In genomic region chr12:112900298-112901145, GRCh38 we compare ENCODE assay signal across 8 cellular contexts. TPM values are rescaled to one million over a fixed set of nuclear protein-coding genes. Genes with fewer than 3 reads are reported as not detected.
DNase-seq lines count a peak whose midpoint lies in the region; ATAC-seq, FAIRE-seq and TF ChIP-seq lines count a peak whose summit lies in the region.

No MANE protein-coding gene starts in this region.

- peak; percentile 11 for DNase-seq in DMS79 treated with DMSO at 0.1 percent for 48 hours (lab: John Stamatoyannopoulos, UW)
- DNase-seq in DMS79 (lab: John Stamatoyannopoulos, UW) = no peak
- DNase-seq in KBM-7 = peak; percentile 73
- DNase-seq in RKO (ENCODE audit: low spot score) = peak; percentile 70
- DNase-seq in astrocyte of the cerebellum (ENCODE audit: low read depth) = no peak
- DNase-seq in kidney = no peak
- peak in 4 of 6 experiments; percentile 4 to 41 (median 14) for DNase-seq in stimulated activated naive CD4-positive, alpha-beta T cell (lab: John Stamatoyannopoulos, UW)

- no peak overlapping the region for H3K4me3 ChIP-seq in astrocyte of the cerebellum (ENCODE audit: low read depth, low read length)
- no peak overlapping the region for H3K4me3 ChIP-seq in kidney (ENCODE audit: low read length in 2 of 2)

- no peak for FAIRE-seq in kidney (lab: Jason Lieb, UNC)

- H3K36me3 ChIP-seq in kidney (ENCODE audit: control insufficient read depth in 1 of 2, insufficient read depth in 2 of 2, low read length in 2 of 2) = no peaks in the 10 kb centered on the region

- peaks cover 2 to 5% of the 10 kb centered on the region in 2 donors for H3K4me1 ChIP-seq in kidney (ENCODE audit: control insufficient read depth in 1 of 2, insufficient read depth in 1 of 2, low read depth in 1 of 2, low read length in 2 of 2)

- no peak overlapping the region for H3K9ac ChIP-seq in kidney (ENCODE audit: low read length in 2 of 2)

- no peaks in the 10 kb centered on the region for H3K9me3 ChIP-seq in kidney (ENCODE audit: control insufficient read depth in 1 of 2, low read length in 2 of 2)

- intact Hi-C loops in kidney (cut with DNase I) = no loop called here

- in situ Hi-C loops in KBM-7 (cut with MboI; ENCODE audit: low pct_unique_long_range_greater_than_20kb, low sequenced_read_pairs) (no loop called here), astrocyte of the cerebellum (cut with HindIII; ENCODE audit: low sequenced_read_pairs) (no loop called here)

- no peak for ATAC-seq in HG03432 (IDR thresholded peaks at IDR 0.05; ENCODE audit: unreplicated experiment)

- peak; percentile 77 for TF ChIP-seq CTCF in astrocyte of the cerebellum (IDR thresholded peaks at IDR 0.05; ENCODE audit: low read depth, low read length, missing control alignments)
- peak; percentile 77 for TF ChIP-seq CTCF in kidney (IDR thresholded peaks at IDR 0.05; ENCODE audit: borderline replicate concordance, extremely low read depth, insufficient read depth)

- no peak overlapping the region for H3K27ac ChIP-seq in kidney (ENCODE audit: low read depth in 2 of 2, low read length in 2 of 2)

RNA-seq across cellular contexts. Expression of gene OAS1, which starts 6.2 kb away (rescaled TPM):
- 17.5 TPM for total RNA-seq in kidney
- 27.2 TPM for polyA plus RNA-seq in kidney (ENCODE audit: insufficient read depth, low read depth, low replicate concordance)

RNA-seq across cellular contexts. Expression of gene OAS3, which starts 37.8 kb away (rescaled TPM):
- 15.6 TPM for total RNA-seq in kidney
- 2.5 TPM for polyA plus RNA-seq in kidney (ENCODE audit: insufficient read depth, low read depth, low replicate concordance)

Comparison
In these comparisons a context has a peak if more than half of its experiments do, and no peak if none do; other contexts are left out.
1. DNase-seq: peak in DMS79 treated with DMSO at 0.1 percent for 48 hours (single experiment), KBM-7 (single experiment), RKO (single experiment) and stimulated activated naive CD4-positive, alpha-beta T cell (4 of 6); none in DMS79 (single experiment), astrocyte of the cerebellum (single experiment) and kidney (single experiment).